ENCODE assay signal across 7 cellular contexts in genomic region chr17:66673668-66674276, GRCh38.
DNase-seq lines count a peak whose midpoint lies in the region; ATAC-seq and TF ChIP-seq lines count a peak whose summit lies in the region.

No MANE protein-coding gene starts in this region.

- H3K27me3 Mint-ChIP-seq in activated CD4-positive, alpha-beta T cell treated with anti-CD3 and anti-CD28 coated beads for 36 hours = no peaks in the 10 kb centered on the region

- POLR2A ChIA-PET in activated CD4-positive, alpha-beta T cell treated with anti-CD3 and anti-CD28 coated beads for 36 hours (lab: Charles Lee) = no interaction called here

- H3K36me3 Mint-ChIP-seq in activated CD4-positive, alpha-beta T cell treated with anti-CD3 and anti-CD28 coated beads for 36 hours (ENCODE audit: low read depth) = peaks cover 31% of the 10 kb centered on the region

- no peak overlapping the region for H3K4me3 ChIP-seq in colonic mucosa

- H3K36me3 ChIP-seq in colonic mucosa = no peaks in the 10 kb centered on the region

- H3K27ac Mint-ChIP-seq in activated CD4-positive, alpha-beta T cell treated with anti-CD3 and anti-CD28 coated beads for 36 hours = peak overlapping the region; percentile 84

- intact Hi-C loops in activated CD4-positive, alpha-beta T cell treated with anti-CD3 and anti-CD28 coated beads for 36 hours (cut with DNase I, micrococcal nuclease) = loop anchor here (1.0 to 5.0 kb wide), 8 partner anchors 21 to 473 kb away; partner anchors contain the start of gene PRKCA (in 1 of the 2)
- intact Hi-C loops in colonic mucosa (cut with DNase I) (loop anchor here (2.0 kb wide), 1 partner anchor 419 kb away; no protein-coding TSS in a partner anchor), left colon (cut with DNase I, micrococcal nuclease) (loop anchor here in 1 of 2 donors (5.0 kb wide), 1 partner anchor 416 kb away; no protein-coding TSS in a partner anchor)

- H3K27me3 ChIP-seq in colonic mucosa = no peaks in the 10 kb centered on the region

- CTCF ChIA-PET in activated CD4-positive, alpha-beta T cell treated with anti-CD3 and anti-CD28 coated beads for 36 hours (lab: Charles Lee) = interaction anchor here (0.6 to 1.1 kb wide), 6 partner anchors 15 to 434 kb away, joined by 3 read pairs; no protein-coding TSS in a partner anchor

- H3K9me3 ChIP-seq in colonic mucosa = no peaks in the 10 kb centered on the region

- H3K9ac ChIP-seq in colonic mucosa (ENCODE audit: low read depth in 2 of 2, low read length in 2 of 2) = peak overlapping the region in 1 of 2 donors; percentile 59

- peak; percentile 80 for ATAC-seq in activated CD4-positive, alpha-beta T cell treated with anti-CD3 and anti-CD28 coated beads for 36 hours
- ATAC-seq in left colon (peak; percentile 56), HG03460 (IDR thresholded peaks at IDR 0.05; ENCODE audit: unreplicated experiment) (no peak)

- peaks cover 6% of the 10 kb centered on the region for H3K9me3 Mint-ChIP-seq in activated CD4-positive, alpha-beta T cell treated with anti-CD3 and anti-CD28 coated beads for 36 hours (ENCODE audit: low read depth)

- peak overlapping the region; percentile 6 for H3K4me3 Mint-ChIP-seq in activated CD4-positive, alpha-beta T cell treated with anti-CD3 and anti-CD28 coated beads for 36 hours

- H3K4me1 ChIP-seq in colonic mucosa = peaks cover 9% of the 10 kb centered on the region

- peaks cover 61% of the 10 kb centered on the region for H3K4me1 Mint-ChIP-seq in activated CD4-positive, alpha-beta T cell treated with anti-CD3 and anti-CD28 coated beads for 36 hours

- DNase-seq in GM04504 (ENCODE audit: low read depth) = peak; percentile 44
- peak; percentile 30 for DNase-seq in NCI-H1105 treated with DMSO at 0.1 percent for 48 hours (lab: John Stamatoyannopoulos, UW)
- peak; percentile 63 for DNase-seq in activated CD4-positive, alpha-beta T cell treated with anti-CD3 and anti-CD28 coated beads for 36 hours
- DNase-seq in colonic mucosa = peak; percentile 71
- DNase-seq in left colon = peak; percentile 41 to 50
- peak; percentile 13 for DNase-seq in stimulated activated CD8-positive, alpha-beta memory T cell treated with anti-CD3 and anti-CD28 coated beads, Interleukin-12 subunit alpha, Interleukin-12 subunit beta, amount 100 ng/mL, for 4 hours (ENCODE audit: low read depth)

- TF ChIP-seq CTCF in colonic mucosa (IDR thresholded peaks at IDR 0.05) = peak; percentile 58

- H3K27ac ChIP-seq in colonic mucosa = peak overlapping the region; percentile 16

Comparison
In these comparisons a context has a peak if more than half of its experiments do, and no peak if none do; other contexts are left out.
1. DNase-seq: peak in every context shown above with its lines; median percentile 71 in colonic mucosa; 63 in activated CD4-positive, alpha-beta T cell treated with anti-CD3 and anti-CD28 coated beads for 36 hours; 46 in left colon; 44 in GM04504; 30 in NCI-H1105 treated with DMSO at 0.1 percent for 48 hours; 13 in stimulated activated CD8-positive, alpha-beta memory T cell treated with anti-CD3 and anti-CD28 coated beads, Interleukin-12 subunit alpha, Interleukin-12 subunit beta, amount 100 ng/mL, for 4 hours.